Comparison of ENCODE assay signal across 1 cellular context in the genomic region with DNA sequence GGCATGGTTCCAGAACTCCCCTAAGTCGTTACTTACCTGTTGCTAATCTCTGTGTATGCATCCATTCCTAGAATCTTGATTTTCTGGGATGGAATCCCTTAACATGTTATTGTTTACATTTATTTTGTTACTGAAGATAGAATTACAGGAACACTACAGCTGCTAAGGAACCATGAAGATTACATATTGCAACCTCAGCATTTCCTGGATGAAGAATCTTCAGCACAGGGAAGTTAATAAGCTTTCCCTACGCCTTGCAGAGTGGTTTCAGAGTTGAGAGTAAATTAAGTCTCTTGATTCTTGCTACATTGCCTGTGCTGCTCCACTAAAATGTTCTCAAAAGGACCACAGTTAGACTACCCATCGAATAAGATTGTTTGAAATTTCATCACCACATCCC.
TF ChIP-seq lines count a peak whose summit lies in the region.

No MANE protein-coding gene starts in this region.

TF ChIP-seq in K562, 482 proteins besides CTCF, POLR2A, EP300 and RAD21 (continued from another document):
- TF ChIP-seq MAFF (IDR thresholded peaks at IDR 0.05; ENCODE audit: low read length): peak; percentile 83
- peak; percentile 85 for TF ChIP-seq ZNF316 (IDR thresholded peaks at IDR 0.05)
- peak; percentile 90 for TF ChIP-seq MAFK (IDR thresholded peaks at IDR 0.05; ENCODE audit: low read length)
- peak; percentile 77 for TF ChIP-seq MAFG (tag; conservative IDR thresholded peaks at IDR 0.05)
- peak; percentile 74 for TF ChIP-seq C11orf30 (IDR thresholded peaks at IDR 0.05; ENCODE audit: low read depth)
- TF ChIP-seq, protein P1, sequence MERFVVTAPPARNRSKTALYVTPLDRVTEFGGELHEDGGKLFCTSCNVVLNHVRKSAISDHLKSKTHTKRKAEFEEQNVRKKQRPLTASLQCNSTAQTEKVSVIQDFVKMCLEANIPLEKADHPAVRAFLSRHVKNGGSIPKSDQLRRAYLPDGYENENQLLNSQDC (CRISPR knock-in tag; IDR thresholded peaks at IDR 0.05): no peak
TF ChIP-seq in K562: peak in this region for 5.
